Comparison of ENCODE assay signal across 18 cellular contexts in the genomic region with DNA sequence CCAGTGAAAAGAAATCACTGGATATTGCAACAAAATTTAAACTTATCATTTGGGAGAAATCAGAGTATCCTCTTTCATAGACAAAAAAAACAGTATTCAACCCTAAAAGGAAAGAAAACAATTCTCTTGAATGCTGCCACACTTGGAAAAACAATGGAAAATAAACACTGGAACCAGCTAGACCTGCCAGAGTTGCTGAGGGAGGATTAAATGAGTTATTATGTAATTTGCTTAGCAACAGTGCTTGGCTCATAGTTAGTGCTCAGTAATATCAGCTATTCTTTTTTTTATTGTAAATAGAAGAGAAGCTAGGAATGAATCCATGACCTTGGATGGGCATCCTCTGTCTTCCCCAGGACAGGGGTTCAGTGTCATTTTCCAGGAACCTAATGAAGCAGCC. TPM values are rescaled to one million over a fixed set of nuclear protein-coding genes. Genes with fewer than 3 reads are reported as not detected.
DNase-seq lines count a peak whose midpoint lies in the region; ATAC-seq, FAIRE-seq and TF ChIP-seq lines count a peak whose summit lies in the region.
"Had no signal": no experiment of that assay in that cellular context is flagged by ENCODE, and none has a peak within 500 bp of the region (broad histone marks: within the 10 kb centered on the region; RNA-seq: fewer than 3 reads in every experiment).

No MANE protein-coding gene starts in this region.

- BruUV-seq in K562 (replicated peaks; lab: Mats Ljungman, UMichigan) = no TSS peak
- BruUV-seq in Calu3 (replicated peaks; lab: Mats Ljungman, UMichigan) = no TSS peak

- H3K9me3 ChIP-seq in K562 (replicated peaks; ENCODE audit: control insufficient read depth, insufficient read depth, low read depth, low read length) = peaks cover 3% of the 10 kb centered on the region; the same call in 1 of the 2 replicates
- no peaks in the 10 kb centered on the region for H3K9me3 ChIP-seq in thyroid gland
- H3K9me3 ChIP-seq: BE2C had no signal

- POLR2A ChIA-PET in K562 (lab: Yijun Ruan, JAX) = interaction anchor here (1.0 to 3.0 kb wide), 3 partner anchors 11 to 147 kb away, joined by 5 to 18 read pairs (median 5); a partner anchor contains a TSS

- no peaks in the 10 kb centered on the region for H3K9me3 Mint-ChIP-seq in Calu3 (ENCODE audit: low read depth, unreplicated experiment)
- H3K9me3 Mint-ChIP-seq: CD8-positive, alpha-beta memory T cell had no signal

- no peak for FAIRE-seq in K562 (lab: Jason Lieb, UNC)

- peaks cover 21% of the 10 kb centered on the region for H3K27me3 Mint-ChIP-seq in Calu3 (ENCODE audit: unreplicated experiment)

- H3K79me2 ChIP-seq in K562 (ENCODE audit: control insufficient read depth, insufficient read depth, low read length) = no peaks in the 10 kb centered on the region

- TF ChIP-seq CTCF in LNCaP clone FGC (IDR thresholded peaks at IDR 0.05; ENCODE audit: control insufficient read depth, extremely low read depth, insufficient read depth) (no peak), K562 (IDR thresholded peaks at IDR 0.05 in 2 of 3, conservative IDR thresholded peaks at IDR 0.05 in 1 of 3; ENCODE audit: insufficient read depth in 2 of 3, low read depth in 1 of 3, low read length in 3 of 3) (no peak), thyroid gland (IDR thresholded peaks at IDR 0.05) (no peak), Calu3 (IDR thresholded peaks at IDR 0.05; ENCODE audit: unreplicated experiment) (no peak)

- H3K4me3 ChIP-seq in LNCaP clone FGC (ENCODE audit: low read depth, low read length) (no peak overlapping the region), K562 (no peak overlapping the region), thyroid gland (replicated peaks in 1 of 3) (no peak overlapping the region)
- H3K4me3 ChIP-seq: SK-N-MC had no signal

- CTCF ChIA-PET in K562 (lab: Yijun Ruan, JAX; ENCODE audit: low intra/inter-chr PET ratio) = no interaction called here
- CTCF ChIA-PET in Calu3 (lab: Charles Lee) = no interaction called here

- no peak overlapping the region for H3K4me3 Mint-ChIP-seq in Calu3 (ENCODE audit: low read depth, unreplicated experiment)

- no peaks in the 10 kb centered on the region for H4K20me1 ChIP-seq in K562 (replicated peaks; ENCODE audit: control insufficient read depth, insufficient read depth, low read length)

- in situ Hi-C loops in K562 (cut with MboI) = no loop called here

- H3K4me1 ChIP-seq in K562 (replicated peaks in 1 of 2; ENCODE audit: control insufficient read depth in 2 of 2, insufficient read depth in 2 of 2, low read length in 2 of 2) = peaks cover 38 to 49% of the 10 kb centered on the region in 2 experiments; a peak in 4 of 5 replicates
- peaks cover 18 to 34% of the 10 kb centered on the region in 2 donors for H3K4me1 ChIP-seq in thyroid gland
- H3K4me1 ChIP-seq: BE2C had no signal

- H3K9me1 ChIP-seq in K562 (ENCODE audit: control insufficient read depth, insufficient read depth, low read length) = no peaks in the 10 kb centered on the region

- H3K36me3 Mint-ChIP-seq in Calu3 (ENCODE audit: insufficient read depth, unreplicated experiment) = peaks cover 5% of the 10 kb centered on the region

- TF ChIP-seq RAD21 in K562 (CRISPR knock-in tag; conservative IDR thresholded peaks at IDR 0.05 in 1 of 2, IDR thresholded peaks at IDR 0.05 in 1 of 2) = no peak

- H3K9ac ChIP-seq in K562 (ENCODE audit: insufficient read depth in 1 of 2, low read depth in 2 of 2, low read length in 2 of 2) = no peak overlapping the region

- intact Hi-C loops in K562 (cut with micrococcal nuclease) = no loop called here
- intact Hi-C loops in thyroid gland (cut with DNase I) = no loop called here
- intact Hi-C loops in Calu3 (cut with micrococcal nuclease; ENCODE audit: unreplicated experiment) = no loop called here

- no peaks in the 10 kb centered on the region for H3K27me3 ChIP-seq in K562 (ENCODE audit: control insufficient read depth in 2 of 2, insufficient read depth in 2 of 2, low read length in 2 of 2)
- H3K27me3 ChIP-seq in thyroid gland = no peaks in the 10 kb centered on the region
- H3K27me3 ChIP-seq: BE2C had no signal

- H3K4me2 ChIP-seq in K562 (ENCODE audit: insufficient read depth, low read length) = peak overlapping the region; percentile 68

- no peak for TF ChIP-seq POLR2A in K562 (conservative IDR thresholded peaks at IDR 0.05)
- TF ChIP-seq POLR2A in thyroid gland (IDR thresholded peaks at IDR 0.05) = no peak

- no peak overlapping the region for H3K27ac Mint-ChIP-seq in Calu3 (ENCODE audit: unreplicated experiment)
- H3K27ac Mint-ChIP-seq: CD8-positive, alpha-beta memory T cell had no signal

- H3K27ac ChIP-seq in K562 (ENCODE audit: extremely low read depth, low read depth, low read length) (peak overlapping the region; percentile 48; the same call in 1 of the 3 replicates), thyroid gland (peak overlapping the region; percentile 20 to 58 (median 36))
- H3K27ac ChIP-seq: SK-N-MC had no signal

- H3K36me3 ChIP-seq in K562 (ENCODE audit: control insufficient read depth, insufficient read depth, low read length) (no peaks in the 10 kb centered on the region), thyroid gland (no peaks in the 10 kb centered on the region)
- H3K36me3 ChIP-seq: BE2C had no signal

- peaks cover 8% of the 10 kb centered on the region for H3K4me1 Mint-ChIP-seq in Calu3 (ENCODE audit: low read depth, unreplicated experiment)

- H2AFZ ChIP-seq in K562 (ENCODE audit: low read depth, low read length) = peak overlapping the region; percentile 48; the same call in 1 of the 2 replicates

- ATAC-seq in K562 (no peak), HG03196 (IDR thresholded peaks at IDR 0.05; ENCODE audit: unreplicated experiment) (no peak)
- ATAC-seq: Right ventricle myocardium inferior had no signal

- DNase-seq in LNCaP clone FGC (ENCODE audit: low read depth) = peak; percentile 19
- DNase-seq in K562 (ENCODE audit: extremely low read depth in 1 of 4, low spot score in 3 of 4) = no peak
- peak; percentile 1 for DNase-seq in hepatic stellate cell (ENCODE audit: low spot score)
- DNase-seq in thyroid gland = no peak
- DNase-seq in CD1c-positive myeloid dendritic cell (ENCODE audit: extremely low spot score) = no peak
- DNase-seq in Calu3 = no peak
- DNase-seq: BE2C; CD8-positive, alpha-beta memory T cell; DMS 273 treated with DMSO at 0.1 percent for 48 hours; EL; H7; NCI-H1092 treated with DMSO at 0.1 percent for 48 hours; NCI-H1694 treated with DMSO at 0.1 percent for 48 hours; NCI-H2171; NCI-H748 treated with DMSO at 0.1 percent for 48 hours had no signal

- TF ChIP-seq EP300 in K562 (IDR thresholded peaks at IDR 0.05; ENCODE audit: low read length) = no peak

TF ChIP-seq in K562, 482 proteins besides CTCF, POLR2A, EP300 and RAD21:
- no peak for TF ChIP-seq NCOA1 (IDR thresholded peaks at IDR 0.05; ENCODE audit: low read depth)
- TF ChIP-seq, protein P1, sequence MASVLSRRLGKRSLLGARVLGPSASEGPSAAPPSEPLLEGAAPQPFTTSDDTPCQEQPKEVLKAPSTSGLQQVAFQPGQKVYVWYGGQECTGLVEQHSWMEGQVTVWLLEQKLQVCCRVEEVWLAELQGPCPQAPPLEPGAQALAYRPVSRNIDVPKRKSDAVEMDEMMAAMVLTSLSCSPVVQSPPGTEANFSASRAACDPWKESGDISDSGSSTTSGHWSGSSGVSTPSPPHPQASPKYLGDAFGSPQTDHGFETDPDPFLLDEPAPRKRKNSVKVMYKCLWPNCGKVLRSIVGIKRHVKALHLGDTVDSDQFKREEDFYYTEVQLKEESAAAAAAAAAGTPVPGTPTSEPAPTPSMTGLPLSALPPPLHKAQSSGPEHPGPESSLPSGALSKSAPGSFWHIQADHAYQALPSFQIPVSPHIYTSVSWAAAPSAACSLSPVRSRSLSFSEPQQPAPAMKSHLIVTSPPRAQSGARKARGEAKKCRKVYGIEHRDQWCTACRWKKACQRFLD (CRISPR knock-in tag; IDR thresholded peaks at IDR 0.05) = 0 out of 2 replicates have a peak, but pooled peaks have one; percentile 10
TF ChIP-seq in K562: peak in this region for 1.

RNA-seq across cellular contexts. Expression of a gene that starts 11.0 kb away (rescaled TPM):
- 15.0 and 51.2 TPM in 2 replicates for total RNA-seq in K562 (2011; cell fraction: chromatin; rRNA removed; ENCODE audit: low replicate concordance)
- total RNA-seq in K562 (2011; cell fraction: nucleolus; rRNA removed) = 11.5 and 16.4 TPM in 2 replicates
- total RNA-seq in K562 (2011; cell fraction: nucleoplasm; rRNA removed) = 27.9 and 35.1 TPM in 2 replicates
- total RNA-seq in K562 (2014; rRNA removed) = 16.9 and 18.2 TPM in 2 replicates
- 29.5 and 33.1 TPM in 2 replicates for total RNA-seq in K562 (2014; rRNA removed; fragmentation: Illumina TruSeq; extraction: Trizol)
- total RNA-seq in K562 (2015; rRNA removed; fragmentation: Illumina TruSeq; extraction: Trizol) = 21.3 and 26.1 TPM in 2 replicates
- total RNA-seq in K562 (2021) = 14.7 and 15.6 TPM in 2 replicates
- polyA plus RNA-seq in K562 (2011; rRNA removed) = 18.1 and 20.7 TPM in 2 replicates
- 6.7 and 10.2 TPM in 2 replicates for polyA plus RNA-seq in K562 (2011; cell fraction: cytosol; rRNA removed)
- 6.4 and 6.8 TPM in 2 replicates for polyA plus RNA-seq in K562 (2011; cell fraction: nucleus; rRNA removed)
- 9.8 and 13.5 TPM in 2 replicates for polyA plus RNA-seq in K562 (2012)
- 19.5 and 20.8 TPM in 2 replicates for polyA plus RNA-seq in K562 (2014; fragmentation: Illumina TruSeq; extraction: Trizol)
- polyA plus RNA-seq in K562 (2014; fragmentation: Nextera tagmentation; extraction: Ambion mirVana) = 10 to 100 TPM; 20.2 to 37.0 TPM
- polyA plus RNA-seq in K562 (2014; rRNA removed) = 13.3 and 14.8 TPM in 2 replicates
- polyA minus RNA-seq in K562 (2011; rRNA and poly(A)+ RNA removed) = 25.1 and 37.0 TPM in 2 replicates
- 12.7 and 14.8 TPM in 2 replicates for polyA minus RNA-seq in K562 (2011; cell fraction: cytosol; rRNA and poly(A)+ RNA removed)
- 11.2 and 20.3 TPM in 2 replicates for polyA minus RNA-seq in K562 (2011; cell fraction: nucleus; rRNA and poly(A)+ RNA removed)
- 10 to 100 TPM; 13.7 to 22.9 (median 18.3) TPM for total RNA-seq in thyroid gland
- total RNA-seq in Calu3 (2022) = 5.1 and 6.2 TPM in 2 replicates

Comparison
In these comparisons a context has a peak if more than half of its experiments do, and no peak if none do; other contexts are left out.
1. DNase-seq: peak in LNCaP clone FGC (single experiment) and hepatic stellate cell (single experiment); none in K562 (0 of 4), thyroid gland (0 of 2), CD1c-positive myeloid dendritic cell (single experiment) and Calu3 (single experiment).